In the genomic region with DNA sequence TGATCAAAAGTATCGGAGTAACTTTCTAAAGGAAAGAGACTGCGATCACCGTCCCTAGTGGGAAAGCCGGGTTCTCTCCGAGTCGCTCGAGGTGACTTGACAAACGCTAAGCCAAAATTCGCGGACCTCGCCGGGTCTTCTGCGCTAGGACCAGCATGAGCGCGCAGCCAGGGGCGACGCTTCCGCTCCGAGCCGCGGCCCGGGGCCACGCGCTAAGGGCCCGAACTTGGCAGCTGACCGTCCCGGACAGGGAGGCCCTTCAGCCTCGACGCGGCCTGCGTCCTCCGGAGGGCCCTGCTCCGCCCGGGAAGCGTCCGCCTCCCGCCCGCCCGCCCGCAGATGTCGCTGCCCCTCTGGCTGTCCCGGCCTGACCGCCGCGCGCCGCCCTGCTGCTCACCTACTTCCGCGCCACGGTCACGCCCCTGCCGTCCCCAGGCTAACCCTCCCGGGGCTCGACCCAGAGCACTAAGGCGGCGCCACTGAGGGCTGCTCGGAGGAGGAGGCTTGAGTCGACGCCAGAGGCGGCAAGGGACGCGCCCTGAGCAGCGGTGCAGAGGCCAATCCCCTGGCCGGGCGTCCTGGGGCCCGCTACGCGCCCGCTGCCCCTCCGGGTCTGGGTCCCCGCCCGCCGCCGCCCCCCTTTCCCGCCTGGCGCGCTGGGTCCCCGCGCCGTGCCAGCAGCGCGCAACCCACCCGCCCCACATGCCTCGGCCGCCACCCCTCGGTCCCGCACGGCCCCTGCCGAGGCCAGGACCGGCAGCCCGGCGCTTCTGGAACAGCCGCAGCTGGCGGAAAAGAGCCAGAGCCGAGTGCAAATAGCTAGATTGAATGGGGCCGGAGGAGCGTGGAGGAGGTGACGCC, we compare ENCODE assay signal across 8 cellular contexts. TPM values are rescaled to one million over a fixed set of nuclear protein-coding genes. Genes with fewer than 3 reads are reported as not detected.
DNase-seq lines count a peak whose midpoint lies in the region; ATAC-seq and TF ChIP-seq lines count a peak whose summit lies in the region.

No MANE protein-coding gene starts in this region.

- no peaks in the 10 kb centered on the region for H3K27me3 Mint-ChIP-seq in CD4-positive, alpha-beta T cell

- peaks cover 20% of the 10 kb centered on the region for H3K36me3 ChIP-seq in NT2/D1 (ENCODE audit: insufficient read depth, insufficient read length, low read length)

- DNase-seq in CD4-positive, alpha-beta T cell = peak; percentile 56 to 74 (median 68)
- peak; percentile 75 for DNase-seq in NT2/D1 (ENCODE audit: low read depth, low spot score)
- peak; percentile 88 for DNase-seq in activated CD8-positive, alpha-beta memory T cell treated with anti-CD3 and anti-CD28 coated beads, Interleukin-2, amount 50 U/mL, for 48 hours
- DNase-seq in epithelial cell of proximal tubule (ENCODE audit: low read depth) = no peak
- DNase-seq in myocyte (ENCODE audit: low read depth) = peak; percentile 92
- DNase-seq in stimulated activated CD8-positive, alpha-beta memory T cell treated with anti-CD3 and anti-CD28 coated beads, Interleukin-7, amount 100 ng/mL, for 48 hours (ENCODE audit: extremely low read depth in 1 of 2, low read depth in 1 of 2) = peak; percentile 72 to 75

- CTCF ChIA-PET in CD4-positive, alpha-beta T cell (lab: Charles Lee) = interaction anchor here (1.0 to 3.6 kb wide), 7 partner anchors 19 to 970 kb away, joined by 3 to 22 read pairs (median 5); no protein-coding TSS in a partner anchor

- H3K36me3 Mint-ChIP-seq in CD4-positive, alpha-beta T cell (ENCODE audit: low read depth) = peaks cover 4% of the 10 kb centered on the region

- intact Hi-C loops in CD4-positive, alpha-beta T cell (cut with DNase I, micrococcal nuclease) = loop anchor here (1.0 to 10.0 kb wide), 8 partner anchors 16 to 872 kb away; a partner anchor contains a TSS

- POLR2A ChIA-PET in CD4-positive, alpha-beta T cell (lab: Charles Lee) = interaction anchor here (0.6 to 7.2 kb wide), 41 partner anchors 10 to 1621 kb away, joined by 3 to 172 read pairs (median 5); a partner anchor contains a TSS

- H3K4me3 Mint-ChIP-seq in CD4-positive, alpha-beta T cell = peak overlapping the region; percentile 89

- H3K27ac ChIP-seq in CD4-positive, alpha-beta T cell (ENCODE audit: low read depth, low read length) = peak overlapping the region; percentile 98

- peak overlapping the region; percentile 90 for H3K9ac ChIP-seq in NT2/D1 (ENCODE audit: insufficient read length, low read depth)

- H3K4me1 ChIP-seq in NT2/D1 (ENCODE audit: insufficient read depth, insufficient read length) = no peaks in the 10 kb centered on the region

- H3K4me1 Mint-ChIP-seq in CD4-positive, alpha-beta T cell (ENCODE audit: low read depth) = peaks cover 18% of the 10 kb centered on the region

- TF ChIP-seq CTCF in CD4-positive, alpha-beta T cell (IDR thresholded peaks at IDR 0.05) = no peak
- TF ChIP-seq CTCF in epithelial cell of proximal tubule (conservative IDR thresholded peaks at IDR 0.05; ENCODE audit: low read depth, low read length) = peak; percentile 33

- ATAC-seq in CD4-positive, alpha-beta T cell (ENCODE audit: poor library complexity) = peak; percentile 8
- ATAC-seq in GM19328 (IDR thresholded peaks at IDR 0.05; ENCODE audit: unreplicated experiment) = peak; percentile 44
- peak; percentile 29 for ATAC-seq in HG03469 (IDR thresholded peaks at IDR 0.05; ENCODE audit: unreplicated experiment)

- H3K9me3 Mint-ChIP-seq in CD4-positive, alpha-beta T cell = no peaks in the 10 kb centered on the region

- H3K4me3 ChIP-seq in NT2/D1 (ENCODE audit: insufficient read length, low read depth) (peak overlapping the region; percentile 78), epithelial cell of proximal tubule (ENCODE audit: low read depth, low read length) (peak overlapping the region; percentile 65)

- no peaks in the 10 kb centered on the region for H3K9me3 ChIP-seq in CD4-positive, alpha-beta T cell (ENCODE audit: control insufficient read depth, low read length)
- H3K9me3 ChIP-seq in NT2/D1 (ENCODE audit: insufficient read depth, low read length) = peaks cover 14% of the 10 kb centered on the region; the same call in 1 of the 2 replicates

- no peaks in the 10 kb centered on the region for H3K27me3 ChIP-seq in CD4-positive, alpha-beta T cell (ENCODE audit: control insufficient read depth, insufficient read depth, low read length)
- peaks cover 4% of the 10 kb centered on the region for H3K27me3 ChIP-seq in NT2/D1 (ENCODE audit: insufficient read depth, insufficient read length)

- no peak overlapping the region for H3K27ac Mint-ChIP-seq in CD4-positive, alpha-beta T cell

RNA-seq across cellular contexts. Expression of a gene that starts 0.9 kb away (rescaled TPM):
- 10 to 100 TPM; 66.9 to 70.9 TPM for total RNA-seq in CD4-positive, alpha-beta T cell
- total RNA-seq in epithelial cell of proximal tubule = 14.6 and 15.6 TPM in 2 replicates
- 21.9 and 28.1 TPM in 2 replicates for total RNA-seq in myocyte
- polyA plus RNA-seq in myocyte (2012) = 10.0 TPM
